ENCODE assay signal across 23 cellular contexts in the genomic region with DNA sequence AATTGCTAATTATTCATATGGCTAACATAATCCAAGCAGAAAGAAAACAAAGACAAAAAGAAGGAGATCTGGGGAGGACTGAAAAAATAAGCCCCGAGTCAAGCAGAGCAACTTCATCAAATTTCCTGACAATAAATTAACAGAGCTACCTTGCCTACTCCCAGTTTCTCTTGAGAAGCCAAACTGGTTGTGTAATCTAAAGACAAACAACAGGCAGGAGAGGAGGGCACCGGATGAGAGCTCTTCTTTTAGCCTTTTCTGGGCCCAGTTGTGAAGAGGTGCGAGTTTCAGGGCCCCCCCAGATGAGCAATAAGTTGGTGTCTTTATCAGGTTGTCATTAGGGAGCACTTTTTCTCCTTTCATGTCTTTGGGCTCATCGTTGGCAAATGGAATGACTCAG.
"Had no signal": no experiment of that assay in that cellular context is flagged by ENCODE, and none has a peak within 500 bp of the region (broad histone marks: within the 10 kb centered on the region; RNA-seq: fewer than 3 reads in every experiment).

No MANE protein-coding gene starts in this region.

- H3K27me3 ChIP-seq: breast epithelium, gastroesophageal sphincter, heart right ventricle, ovary, right atrium auricular region, upper lobe of left lung had no signal

- H3K4me1 ChIP-seq: breast epithelium, gastroesophageal sphincter, heart right ventricle, psoas muscle, right atrium auricular region, upper lobe of left lung had no signal

- H3K36me3 ChIP-seq: breast epithelium, gastroesophageal sphincter, heart right ventricle, ovary, right atrium auricular region, upper lobe of left lung had no signal

- ATAC-seq: activated CD4-positive, alpha-beta T cell treated with anti-CD3 and anti-CD28 coated beads for 36 hours; activated T-cell treated with anti-CD3 and anti-CD28 coated beads, Interleukin-2, amount 50 U/mL, for 4 hours; gastroesophageal sphincter; heart right ventricle; left lobe of liver; naive thymus-derived CD8-positive, alpha-beta T cell; psoas muscle; stimulated activated naive CD8-positive, alpha-beta T cell treated with anti-CD3 and anti-CD28 coated beads, Interleukin-15, Interleukin-2, amounts not matched to agents 100 U/mL and 50 U/mL, for 24 hours had no signal

- H3K4me3 ChIP-seq: breast epithelium, coronary artery, gastroesophageal sphincter, heart right ventricle, lung, ovary, psoas muscle, right atrium auricular region, upper lobe of left lung had no signal

- H3K27ac ChIP-seq: breast epithelium, coronary artery, gastroesophageal sphincter, heart right ventricle, ovary, psoas muscle, right atrium auricular region had no signal

- DNase-seq: activated B cell treated with CpG ODN at 0.5 μM for 24 hours; activated CD4-positive, alpha-beta T cell treated with anti-CD3 and anti-CD28 coated beads for 36 hours; activated CD4-positive, alpha-beta T cell treated with anti-CD3 and anti-CD28 coated beads, Interleukin-2, amount 50 U/mL, for 4 hours; activated CD8-positive, alpha-beta memory T cell treated with anti-CD3 and anti-CD28 coated beads for 24 hours; activated CD8-positive, alpha-beta memory T cell treated with anti-CD3 and anti-CD28 coated beads, Interleukin-2, amount 50 U/mL, for 4 hours; activated naive CD4-positive, alpha-beta T cell treated with Interleukin-2 at 50 U/mL for 16 hours; activated naive CD8-positive, alpha-beta T cell treated with anti-CD3 and anti-CD28 coated beads for 36 hours; activated T-cell treated with anti-CD3 and anti-CD28 coated beads, Interleukin-2, amount 50 U/mL, for 4 hours; heart right ventricle; naive thymus-derived CD8-positive, alpha-beta T cell; ovary; psoas muscle; stimulated activated CD4-positive, alpha-beta T cell treated with anti-CD3 and anti-CD28 coated beads, Interleukin-12 subunit alpha, Interleukin-12 subunit beta, amount 100 ng/mL, for 4 hours; stimulated activated CD4-positive, alpha-beta T cell treated with anti-CD3 and anti-CD28 coated beads, Interleukin-4, amount 100 ng/mL, for 4 hours; stimulated activated naive CD8-positive, alpha-beta T cell treated with anti-CD3 and anti-CD28 coated beads, Interleukin-15, Interleukin-2, amounts not matched to agents 100 U/mL and 50 U/mL, for 24 hours; T1000; upper lobe of left lung had no signal
